ENCODE assay signal across 17 cellular contexts in genomic region chr21:43993420-43993934, GRCh38. TPM values are rescaled to one million over a fixed set of nuclear protein-coding genes. Genes with fewer than 3 reads are reported as not detected.
DNase-seq lines count a peak whose midpoint lies in the region; ATAC-seq and TF ChIP-seq lines count a peak whose summit lies in the region.
"Had no signal": no experiment of that assay in that cellular context is flagged by ENCODE, and none has a peak within 500 bp of the region (broad histone marks: within the 10 kb centered on the region; RNA-seq: fewer than 3 reads in every experiment).

No MANE protein-coding gene starts in this region.

- H3K9me3 Mint-ChIP-seq in GM23338 = no peaks in the 10 kb centered on the region
- peaks cover 0 to 2% (median 0%) of the 10 kb centered on the region in 8 donors for H3K9me3 Mint-ChIP-seq in CD4-positive, alpha-beta memory T cell
- no peaks in the 10 kb centered on the region for H3K9me3 Mint-ChIP-seq in activated CD4-positive, alpha-beta memory T cell treated with anti-CD3 and anti-CD28 coated beads, Interleukin-2, amount 10 ng/mL, durations not matched to agents 7 days and 5 days
- H3K9me3 Mint-ChIP-seq: CD8-positive, alpha-beta T cell; H9 had no signal

- no peak overlapping the region for H2AK5ac ChIP-seq in mesenchymal stem cell (ENCODE audit: low read length, severe bottlenecking)

- H3K4me3 Mint-ChIP-seq in GM23338 = no peak overlapping the region
- H3K4me3 Mint-ChIP-seq in CD4-positive, alpha-beta memory T cell = no peak overlapping the region
- H3K4me3 Mint-ChIP-seq in activated CD4-positive, alpha-beta memory T cell treated with anti-CD3 and anti-CD28 coated beads, Interleukin-2, amount 10 ng/mL, durations not matched to agents 7 days and 5 days = no peak overlapping the region
- H3K4me3 Mint-ChIP-seq: CD8-positive, alpha-beta T cell; H9 had no signal

- H2BK120ac ChIP-seq in mesenchymal stem cell (ENCODE audit: low read depth, low read length) = no peak overlapping the region

- 92% methylated on average over 18 of the region's 18 CpGs for WGBS in mesenchymal stem cell
- 77 to 83% methylated on average over 18 of the region's 18 CpGs for WGBS in sigmoid colon, 2 donors

- H3K18ac ChIP-seq in mesenchymal stem cell (ENCODE audit: low read depth in 1 of 2, low read length in 2 of 2) = no peak overlapping the region

- H4K91ac ChIP-seq in mesenchymal stem cell (ENCODE audit: low read length) = no peak overlapping the region

- H3K4me1 ChIP-seq in mesenchymal stem cell (ENCODE audit: control insufficient read depth, insufficient read depth, low read depth, low read length) = peaks cover 3% of the 10 kb centered on the region
- H3K4me1 ChIP-seq in sigmoid colon = no peaks in the 10 kb centered on the region
- no peaks in the 10 kb centered on the region for H3K4me1 ChIP-seq in GM23338 (ENCODE audit: insufficient read depth)
- H3K4me1 ChIP-seq in CD4-positive, alpha-beta memory T cell (ENCODE audit: insufficient read depth, low read length) = no peaks in the 10 kb centered on the region
- H3K4me1 ChIP-seq: BE2C had no signal

- no peak overlapping the region for H3K23ac ChIP-seq in mesenchymal stem cell (ENCODE audit: low read length in 2 of 2)

- H3K4me3 ChIP-seq in dorsolateral prefrontal cortex (no peak overlapping the region), mesenchymal stem cell (ENCODE audit: insufficient read depth in 1 of 2, low read depth in 1 of 2, low read length in 2 of 2) (no peak overlapping the region), sigmoid colon (no peak overlapping the region), GM23338 (no peak overlapping the region)
- H3K4me3 ChIP-seq in CD4-positive, alpha-beta memory T cell (ENCODE audit: low read length in 2 of 2) = no peak overlapping the region

- CTCF ChIA-PET in CD4-positive, alpha-beta memory T cell (lab: Charles Lee; ENCODE audit: partially characterized antibody) = no interaction called here
- CTCF ChIA-PET in activated CD4-positive, alpha-beta memory T cell treated with anti-CD3 and anti-CD28 coated beads, Interleukin-2, amount 10 ng/mL, durations not matched to agents 7 days and 5 days (lab: Charles Lee) = no interaction called here

- POLR2A ChIA-PET in CD4-positive, alpha-beta memory T cell (lab: Charles Lee; ENCODE audit: partially characterized antibody) = no interaction called here
- POLR2A ChIA-PET in activated CD4-positive, alpha-beta memory T cell treated with anti-CD3 and anti-CD28 coated beads, Interleukin-2, amount 10 ng/mL, durations not matched to agents 7 days and 5 days (lab: Charles Lee) = no interaction called here

- no peak for TF ChIP-seq CTCF in dorsolateral prefrontal cortex (IDR thresholded peaks at IDR 0.05 in 54 of 56, conservative IDR thresholded peaks at IDR 0.05 in 2 of 56; ENCODE audit: low read depth in 1 of 56, partially characterized antibody in 56 of 56)
- TF ChIP-seq CTCF in sigmoid colon (IDR thresholded peaks at IDR 0.05) = no peak
- no peak for TF ChIP-seq CTCF in GM23338 (conservative IDR thresholded peaks at IDR 0.05; ENCODE audit: low read depth in 2 of 2)

- H3F3A ChIP-seq in GM23338 (replicated peaks; ENCODE audit: low read depth) = no peaks in the 10 kb centered on the region

- H2BK15ac ChIP-seq in mesenchymal stem cell (ENCODE audit: low read depth, poor library complexity, severe bottlenecking) = no peak overlapping the region

- H4K8ac ChIP-seq in mesenchymal stem cell (ENCODE audit: low read length) = peak overlapping the region; percentile 33

- H3K79me2 ChIP-seq in GM23338 (replicated peaks; ENCODE audit: insufficient read depth) = no peaks in the 10 kb centered on the region

- no peaks in the 10 kb centered on the region for H3K4me1 Mint-ChIP-seq in GM23338
- H3K4me1 Mint-ChIP-seq in CD4-positive, alpha-beta memory T cell = no peaks in the 10 kb centered on the region
- no peaks in the 10 kb centered on the region for H3K4me1 Mint-ChIP-seq in activated CD4-positive, alpha-beta memory T cell treated with anti-CD3 and anti-CD28 coated beads, Interleukin-2, amount 10 ng/mL, durations not matched to agents 7 days and 5 days
- H3K4me1 Mint-ChIP-seq: H9 had no signal

- no peaks in the 10 kb centered on the region for H3K36me3 Mint-ChIP-seq in GM23338 (ENCODE audit: low read depth)
- H3K36me3 Mint-ChIP-seq in CD4-positive, alpha-beta memory T cell = no peaks in the 10 kb centered on the region
- no peaks in the 10 kb centered on the region for H3K36me3 Mint-ChIP-seq in activated CD4-positive, alpha-beta memory T cell treated with anti-CD3 and anti-CD28 coated beads, Interleukin-2, amount 10 ng/mL, durations not matched to agents 7 days and 5 days (ENCODE audit: low read depth)
- H3K36me3 Mint-ChIP-seq: CD8-positive, alpha-beta T cell had no signal

- ATAC-seq in GM23338 (no peak), HG02642 (IDR thresholded peaks at IDR 0.05; ENCODE audit: poor library complexity, unreplicated experiment) (no peak)
- ATAC-seq: CD8-positive, alpha-beta T cell had no signal

- peak in 1 of 10 donors; percentile 39 for DNase-seq in dorsolateral prefrontal cortex
- no peak for DNase-seq in mesenchymal stem cell
- DNase-seq in sigmoid colon = peak; percentile 36
- no peak for DNase-seq in GM23338 (ENCODE audit: low spot score)
- no peak for DNase-seq in CD4-positive, alpha-beta memory T cell
- no peak for DNase-seq in activated CD4-positive, alpha-beta memory T cell treated with anti-CD3 and anti-CD28 coated beads, Interleukin-2, amount 10 ng/mL, durations not matched to agents 7 days and 5 days
- DNase-seq: BE2C; CD8-positive, alpha-beta T cell; COR-L47; DMS153; DMS79 treated with DMSO at 0.1 percent for 48 hours; EL; GOT3; H9 had no signal

- H2BK12ac ChIP-seq in mesenchymal stem cell (ENCODE audit: low read length in 2 of 2) = no peak overlapping the region

- H3K9ac ChIP-seq in mesenchymal stem cell (ENCODE audit: low read length) = no peak overlapping the region

- no peaks in the 10 kb centered on the region for H3K79me1 ChIP-seq in mesenchymal stem cell (replicated peaks; ENCODE audit: low read length, poor library complexity, severe bottlenecking)

- H3K27ac ChIP-seq in dorsolateral prefrontal cortex (peak overlapping the region in 33 of 59 donors; percentile 18 to 75 (median 55)), mesenchymal stem cell (ENCODE audit: low read length, poor library complexity, severe bottlenecking) (no peak overlapping the region), sigmoid colon (no peak overlapping the region), GM23338 (ENCODE audit: low read depth) (no peak overlapping the region)
- no peak overlapping the region for H3K27ac ChIP-seq in CD4-positive, alpha-beta memory T cell (ENCODE audit: low read depth, low read length)
- H3K27ac ChIP-seq: C4-2B, HL-60 had no signal

- no peaks in the 10 kb centered on the region for H3K27me3 ChIP-seq in dorsolateral prefrontal cortex
- H3K27me3 ChIP-seq in mesenchymal stem cell (ENCODE audit: control insufficient read depth in 1 of 2, insufficient read depth in 1 of 2, low read length in 2 of 2) = peaks cover 0 to 23% of the 10 kb centered on the region in 2 experiments
- H3K27me3 ChIP-seq in sigmoid colon = no peaks in the 10 kb centered on the region
- no peaks in the 10 kb centered on the region for H3K27me3 ChIP-seq in GM23338 (ENCODE audit: insufficient read depth)
- H3K27me3 ChIP-seq in CD4-positive, alpha-beta memory T cell (ENCODE audit: insufficient read depth, low read length) = no peaks in the 10 kb centered on the region
- H3K27me3 ChIP-seq: BE2C had no signal

- H2AFZ ChIP-seq in mesenchymal stem cell (ENCODE audit: low read depth, low read length) (no peak overlapping the region), GM23338 (no peak overlapping the region)

- intact Hi-C loops in dorsolateral prefrontal cortex (cut with DNase I) = no loop called here
- intact Hi-C loops in sigmoid colon (cut with DNase I) = no loop called here
- intact Hi-C loops in CD4-positive, alpha-beta memory T cell (cut with micrococcal nuclease) = no loop called here

- peaks cover 7% of the 10 kb centered on the region for H3K27me3 Mint-ChIP-seq in GM23338 (ENCODE audit: insufficient read depth, low read depth, poor library complexity)
- H3K27me3 Mint-ChIP-seq in CD4-positive, alpha-beta memory T cell = peaks cover 2 to 5% of the 10 kb centered on the region in 2 donors
- H3K27me3 Mint-ChIP-seq in activated CD4-positive, alpha-beta memory T cell treated with anti-CD3 and anti-CD28 coated beads, Interleukin-2, amount 10 ng/mL, durations not matched to agents 7 days and 5 days = peaks cover 18% of the 10 kb centered on the region

- H3K14ac ChIP-seq in mesenchymal stem cell (ENCODE audit: low read length in 2 of 2) = no peak overlapping the region

- no peaks in the 10 kb centered on the region for H3K36me3 ChIP-seq in mesenchymal stem cell (ENCODE audit: control insufficient read depth in 1 of 2, insufficient read depth in 2 of 2, low read depth in 1 of 2, low read length in 2 of 2)
- no peaks in the 10 kb centered on the region for H3K36me3 ChIP-seq in sigmoid colon
- H3K36me3 ChIP-seq in GM23338 (ENCODE audit: insufficient read depth) = no peaks in the 10 kb centered on the region
- no peaks in the 10 kb centered on the region for H3K36me3 ChIP-seq in CD4-positive, alpha-beta memory T cell (ENCODE audit: insufficient read depth, low read length)
- H3K36me3 ChIP-seq: BE2C had no signal

- no peaks in the 10 kb centered on the region for H4K20me1 ChIP-seq in GM23338 (replicated peaks; ENCODE audit: insufficient read depth)

- no peak for TF ChIP-seq EP300 in sigmoid colon (IDR thresholded peaks at IDR 0.05)

- no peak overlapping the region for H3K4me2 ChIP-seq in mesenchymal stem cell (ENCODE audit: low read length, poor library complexity, severe bottlenecking)
- H3K4me2 ChIP-seq in GM23338 = no peak overlapping the region

- H3K27ac Mint-ChIP-seq in GM23338 = no peak overlapping the region
- peak overlapping the region in 1 of 7 donors; percentile 35 for H3K27ac Mint-ChIP-seq in CD4-positive, alpha-beta memory T cell
- H3K27ac Mint-ChIP-seq in activated CD4-positive, alpha-beta memory T cell treated with anti-CD3 and anti-CD28 coated beads, Interleukin-2, amount 10 ng/mL, durations not matched to agents 7 days and 5 days = no peak overlapping the region
- H3K27ac Mint-ChIP-seq: CD8-positive, alpha-beta T cell; H9 had no signal

- no peak overlapping the region for H2BK5ac ChIP-seq in mesenchymal stem cell (ENCODE audit: low read depth, low read length, poor library complexity, severe bottlenecking)

- peak overlapping the region in 1 of 2 experiments; percentile 46 for H3K4ac ChIP-seq in mesenchymal stem cell (ENCODE audit: low read depth in 1 of 2, low read length in 2 of 2)

- H3K9me2 ChIP-seq in GM23338 (ENCODE audit: insufficient read depth) = no peaks in the 10 kb centered on the region

- H3K9me3 ChIP-seq in mesenchymal stem cell (ENCODE audit: control insufficient read depth, low read length) = no peaks in the 10 kb centered on the region
- no peaks in the 10 kb centered on the region for H3K9me3 ChIP-seq in sigmoid colon
- H3K9me3 ChIP-seq in CD4-positive, alpha-beta memory T cell (ENCODE audit: control insufficient read depth in 1 of 2, low read length in 2 of 2) = no peaks in the 10 kb centered on the region
- H3K9me3 ChIP-seq: BE2C had no signal

- TF ChIP-seq POLR2A in sigmoid colon (IDR thresholded peaks at IDR 0.05) = no peak

RNA-seq across cellular contexts. Expression of gene TRAPPC10, which starts 18.6 kb away (rescaled TPM):
- total RNA-seq in dorsolateral prefrontal cortex = 100 to 1,000 TPM in 1 of 120 experiments, 10 to 100 TPM in 119; 49.1 to 103 (median 69.3) TPM
- polyA plus RNA-seq in mesenchymal stem cell (2013, experiment 1 of 2) = 17.2 TPM
- 17.3 TPM for polyA plus RNA-seq in mesenchymal stem cell (2013, experiment 2 of 2)
- total RNA-seq in sigmoid colon = 10 to 100 TPM; 18.7 to 26.6 (median 20.3) TPM
- polyA plus RNA-seq in sigmoid colon = 10 to 100 TPM in 2 of 3 donors, 1 to 10 TPM in 1; 8.4 to 27.3 (median 14.3) TPM
- total RNA-seq in GM23338 (2014; rRNA removed; shearing (Covaris generic)) = 27.1 and 30.9 TPM in 2 replicates
- polyA plus RNA-seq in GM23338 (2016; fragmentation: Nextera tagmentation; extraction: Ambion mirVana) = 14.0 and 16.2 TPM in 2 replicates
- 10 to 100 TPM; 94.2 to 95.5 TPM for total RNA-seq in CD4-positive, alpha-beta memory T cell
- 10 to 100 TPM; 17.7 to 40.2 TPM for polyA plus RNA-seq in CD4-positive, alpha-beta memory T cell
- 10 to 100 TPM; 76.0 to 76.5 TPM for total RNA-seq in activated CD4-positive, alpha-beta memory T cell treated with anti-CD3 and anti-CD28 coated beads, Interleukin-2, amount 10 ng/mL, durations not matched to agents 7 days and 5 days

Comparison
In these comparisons a context has a peak if more than half of its experiments do, and no peak if none do; other contexts are left out.
1. H3K27ac ChIP-seq: peak in dorsolateral prefrontal cortex (33 of 59); none in mesenchymal stem cell (single experiment), sigmoid colon (0 of 4), GM23338 (single experiment) and CD4-positive, alpha-beta memory T cell (single experiment).